Comparison of ENCODE assay signal across 8 cellular contexts in genomic region chr22:21044931-21045584, GRCh38. TPM values are rescaled to one million over a fixed set of nuclear protein-coding genes. Genes with fewer than 3 reads are reported as not detected.
DNase-seq lines count a peak whose midpoint lies in the region; ATAC-seq and TF ChIP-seq lines count a peak whose summit lies in the region.

No MANE protein-coding gene starts in this region.

- CTCF ChIA-PET in HEK293T (lab: Yijun Ruan, JAX) (no interaction called here), GM10248 (lab: Yijun Ruan, JAX) (interaction anchor here (1.1 to 1.5 kb wide), 3 partner anchors 26 to 64 kb away, joined by 3 to 4 read pairs (median 3); no protein-coding TSS in a partner anchor)

- TF ChIP-seq CTCF in epithelial cell of esophagus (IDR thresholded peaks at IDR 0.05; ENCODE audit: insufficient read depth, low read depth, low read length, missing control alignments) (no peak), GM10248 (IDR thresholded peaks at IDR 0.05; ENCODE audit: control extremely low read depth, extremely low read depth, low read depth, missing control alignments) (no peak)

- H3K9me3 ChIP-seq in SJCRH30 (replicated peaks), result no peaks in the 10 kb centered on the region

- H3K4me3 ChIP-seq in SJCRH30, result peak overlapping the region; percentile 63
- peak overlapping the region; percentile 2 for H3K4me3 ChIP-seq in epithelial cell of esophagus (ENCODE audit: low read length)

- H3K36me3 ChIP-seq in SJCRH30, result no peaks in the 10 kb centered on the region

- H3K4me1 ChIP-seq in SJCRH30, result peaks cover 28% of the 10 kb centered on the region

- peak overlapping the region; percentile 86 for H3K27ac ChIP-seq in SJCRH30

- peaks cover 27% of the 10 kb centered on the region for H3K4me1 Mint-ChIP-seq in activated T-cell treated with anti-CD3 and anti-CD28 coated beads, Interleukin-2, amount 50 U/mL, for 4 hours (ENCODE audit: low read depth)
- H3K4me1 Mint-ChIP-seq in natural killer cell treated with Interleukin-12 subunit alpha and Interleukin-12 subunit beta and Interleukin-15 and Interleukin-18, amount 100 ng/mL, for 72 hours (ENCODE audit: low read depth in 2 of 2), result peaks cover 20 to 21% of the 10 kb centered on the region in 2 donors

- POLR2A ChIA-PET in HEK293T (lab: Yijun Ruan, JAX) (interaction anchor here (1.4 to 2.1 kb wide), 3 partner anchors 43 to 63 kb away, joined by 5 to 7 read pairs (median 5); partner anchors contain the start of genes LZTR1 and THAP7), GM10248 (lab: Yijun Ruan, JAX) (no interaction called here)

- ATAC-seq in activated T-cell treated with anti-CD3 and anti-CD28 coated beads, Interleukin-2, amount 50 U/mL, for 4 hours, result peak; percentile 47 to 48
- ATAC-seq in natural killer cell treated with Interleukin-12 subunit alpha and Interleukin-12 subunit beta and Interleukin-15 and Interleukin-18, amount 100 ng/mL, for 72 hours, result peak in 1 of 2 donors; percentile 7

- H3K27ac Mint-ChIP-seq in natural killer cell treated with Interleukin-12 subunit alpha and Interleukin-12 subunit beta and Interleukin-15 and Interleukin-18, amount 100 ng/mL, for 72 hours, result peak overlapping the region; percentile 60 to 83

- H3K4me3 Mint-ChIP-seq in activated T-cell treated with anti-CD3 and anti-CD28 coated beads, Interleukin-2, amount 50 U/mL, for 4 hours, result peak overlapping the region; percentile 59
- peak overlapping the region; percentile 84 for H3K4me3 Mint-ChIP-seq in natural killer cell treated with Interleukin-12 subunit alpha and Interleukin-12 subunit beta and Interleukin-15 and Interleukin-18, amount 100 ng/mL, for 72 hours

- peaks cover 21% of the 10 kb centered on the region for H3K27me3 Mint-ChIP-seq in activated T-cell treated with anti-CD3 and anti-CD28 coated beads, Interleukin-2, amount 50 U/mL, for 4 hours (ENCODE audit: low read depth)
- peaks cover 11 to 16% of the 10 kb centered on the region in 2 donors for H3K27me3 Mint-ChIP-seq in natural killer cell treated with Interleukin-12 subunit alpha and Interleukin-12 subunit beta and Interleukin-15 and Interleukin-18, amount 100 ng/mL, for 72 hours

- no peaks in the 10 kb centered on the region for H3K27me3 ChIP-seq in SJCRH30

- DNase-seq in activated T-cell treated with anti-CD3 and anti-CD28 coated beads, Interleukin-2, amount 50 U/mL, for 4 hours, result no peak
- no peak for DNase-seq in activated T-cell treated with anti-CD3 and anti-CD28 coated beads for 4 hours
- DNase-seq in SJCRH30, result peak; percentile 86 to 93
- no peak for DNase-seq in epithelial cell of esophagus (ENCODE audit: low read depth)
- no peak for DNase-seq in natural killer cell treated with Interleukin-12 subunit alpha and Interleukin-12 subunit beta and Interleukin-15 and Interleukin-18, amount 100 ng/mL, for 72 hours (ENCODE audit: low spot score)
- DNase-seq in HEK293T (ENCODE audit: extremely low spot score), result no peak
- DNase-seq in GM10248 (ENCODE audit: extremely low spot score), result no peak
- DNase-seq in OCI-M2 (lab: John Stamatoyannopoulos, UW; ENCODE audit: unreplicated experiment), result no peak

- no peaks in the 10 kb centered on the region for H3K36me3 Mint-ChIP-seq in activated T-cell treated with anti-CD3 and anti-CD28 coated beads, Interleukin-2, amount 50 U/mL, for 4 hours (ENCODE audit: insufficient read depth)
- H3K36me3 Mint-ChIP-seq in natural killer cell treated with Interleukin-12 subunit alpha and Interleukin-12 subunit beta and Interleukin-15 and Interleukin-18, amount 100 ng/mL, for 72 hours, result no peaks in the 10 kb centered on the region

- no peaks in the 10 kb centered on the region for H3K9me3 Mint-ChIP-seq in activated T-cell treated with anti-CD3 and anti-CD28 coated beads, Interleukin-2, amount 50 U/mL, for 4 hours
- no peaks in the 10 kb centered on the region for H3K9me3 Mint-ChIP-seq in natural killer cell treated with Interleukin-12 subunit alpha and Interleukin-12 subunit beta and Interleukin-15 and Interleukin-18, amount 100 ng/mL, for 72 hours

TF ChIP-seq in HEK293T, 16 proteins besides CTCF, POLR2A, EP300 and RAD21:
- TF ChIP-seq TARDBP (IDR thresholded peaks at IDR 0.05) (no peak), LEF1 (IDR thresholded peaks at IDR 0.05; ENCODE audit: borderline replicate concordance) (no peak), NFRKB (IDR thresholded peaks at IDR 0.05) (no peak), BHLHE40 (IDR thresholded peaks at IDR 0.05; ENCODE audit: borderline replicate concordance) (no peak), PKNOX1 (IDR thresholded peaks at IDR 0.05) (no peak), SUZ12 (IDR thresholded peaks at IDR 0.05) (no peak), L3MBTL2 (conservative IDR thresholded peaks at IDR 0.05) (no peak)

RNA-seq across cellular contexts. Expression of gene LRRC74B, which starts 0.7 kb away (rescaled TPM):
- not detected for total RNA-seq in activated T-cell treated with anti-CD3 and anti-CD28 coated beads, Interleukin-2, amount 50 U/mL, for 4 hours
- total RNA-seq in SJCRH30 (2014; rRNA removed; shearing (Covaris generic)), result not detected in 2 replicates
- not detected for total RNA-seq in natural killer cell treated with Interleukin-12 subunit alpha and Interleukin-12 subunit beta and Interleukin-15 and Interleukin-18, amount 100 ng/mL, for 72 hours

RNA-seq across cellular contexts. Expression of gene SLC7A4, which starts 12.7 kb away (rescaled TPM):
- total RNA-seq in activated T-cell treated with anti-CD3 and anti-CD28 coated beads, Interleukin-2, amount 50 U/mL, for 4 hours, result under 1 TPM in 2 of 3 donors, not detected in 1; 0.10 to 0.13 TPM
- total RNA-seq in SJCRH30 (2014; rRNA removed; shearing (Covaris generic)), result not detected in 2 replicates
- not detected for total RNA-seq in natural killer cell treated with Interleukin-12 subunit alpha and Interleukin-12 subunit beta and Interleukin-15 and Interleukin-18, amount 100 ng/mL, for 72 hours

RNA-seq across cellular contexts. Expression of gene P2RX6, which starts 30.1 kb away (rescaled TPM):
- total RNA-seq in activated T-cell treated with anti-CD3 and anti-CD28 coated beads, Interleukin-2, amount 50 U/mL, for 4 hours, result under 1 TPM in 1 of 3 donors, not detected in 2; 0.13 TPM
- total RNA-seq in SJCRH30 (2014; rRNA removed; shearing (Covaris generic)), result 10.0 and 11.3 TPM in 2 replicates
- total RNA-seq in natural killer cell treated with Interleukin-12 subunit alpha and Interleukin-12 subunit beta and Interleukin-15 and Interleukin-18, amount 100 ng/mL, for 72 hours, result not detected

RNA-seq across cellular contexts. Expression of gene THAP7, which starts 43.1 kb away (rescaled TPM):
- 10 to 100 TPM; 53.6 to 55.0 (median 53.6) TPM for total RNA-seq in activated T-cell treated with anti-CD3 and anti-CD28 coated beads, Interleukin-2, amount 50 U/mL, for 4 hours
- 42.1 and 47.8 TPM in 2 replicates for total RNA-seq in SJCRH30 (2014; rRNA removed; shearing (Covaris generic))
- 10 to 100 TPM; 20.4 to 30.7 TPM for total RNA-seq in natural killer cell treated with Interleukin-12 subunit alpha and Interleukin-12 subunit beta and Interleukin-15 and Interleukin-18, amount 100 ng/mL, for 72 hours

Comparison
In these comparisons a context has a peak if more than half of its experiments do, and no peak if none do; other contexts are left out.
1. DNase-seq: peak in SJCRH30 (2 of 2); none in activated T-cell treated with anti-CD3 and anti-CD28 coated beads, Interleukin-2, amount 50 U/mL, for 4 hours (single experiment), activated T-cell treated with anti-CD3 and anti-CD28 coated beads for 4 hours (single experiment), epithelial cell of esophagus (single experiment), natural killer cell treated with Interleukin-12 subunit alpha and Interleukin-12 subunit beta and Interleukin-15 and Interleukin-18, amount 100 ng/mL, for 72 hours (single experiment), HEK293T (single experiment), GM10248 (single experiment) and OCI-M2 (single experiment).